In genomic region chr12:25876383-25877045, GRCh38 we compare ENCODE assay signal across 27 cellular contexts.
"Had no signal": no experiment of that assay in that cellular context is flagged by ENCODE, and none has a peak within 500 bp of the region (broad histone marks: within the 10 kb centered on the region; RNA-seq: fewer than 3 reads in every experiment).

No MANE protein-coding gene starts in this region.

- H3K4me1 ChIP-seq: ascending aorta, breast epithelium, colonic mucosa, esophagus muscularis mucosa, foreskin keratinocyte, gastrocnemius medialis, heart left ventricle had no signal

- H3K27me3 ChIP-seq: ascending aorta, breast epithelium, cardiac muscle cell, colonic mucosa, esophagus muscularis mucosa, foreskin keratinocyte, gastrocnemius medialis had no signal

- H3K27ac ChIP-seq: ascending aorta, breast epithelium, cardiac muscle cell, colonic mucosa, esophagus muscularis mucosa, foreskin keratinocyte, gastrocnemius medialis, heart left ventricle, VCaP had no signal

- DNase-seq: activated CD4-positive, alpha-beta memory T cell treated with anti-CD3 and anti-CD28 coated beads, Interleukin-2, amount 10 ng/mL, durations not matched to agents 7 days and 5 days; activated CD4-positive, alpha-beta T cell treated with anti-CD3 and anti-CD28 coated beads for 1 hour; activated CD4-positive, alpha-beta T cell treated with anti-CD3 and anti-CD28 coated beads for 4 hours; activated CD4-positive, alpha-beta T cell treated with anti-CD3 and anti-CD28 coated beads, Interleukin-2, amount 10 ng/mL, durations not matched to agents 7 days and 5 days; activated CD4-positive, alpha-beta T cell treated with anti-CD3 and anti-CD28 coated beads, Interleukin-2, amount 50 U/mL, for 4 hours; activated CD8-positive, alpha-beta memory T cell treated with anti-CD3 and anti-CD28 coated beads, Interleukin-2, amount 50 U/mL, for 48 hours; activated gamma-delta T cell; activated naive CD4-positive, alpha-beta T cell; activated naive CD4-positive, alpha-beta T cell treated with anti-CD3 and anti-CD28 coated beads, Interleukin-2, amount 10 ng/mL, durations not matched to agents 7 days and 5 days; activated naive CD8-positive, alpha-beta T cell treated with anti-CD3 and anti-CD28 coated beads, Interleukin-2, amount 10 ng/mL, durations not matched to agents 7 days and 5 days; activated T-cell treated with anti-CD3 and anti-CD28 coated beads for 4 hours; activated T-cell treated with anti-CD3 and anti-CD28 coated beads, Interleukin-2, amount 50 U/mL, for 24 hours; activated T-cell treated with anti-CD3 and anti-CD28 coated beads, Interleukin-2, amount 50 U/mL, for 72 hours; central memory CD4-positive, alpha-beta T cell; cerebellar nuclear complex; colonic mucosa; effector CD8-positive, alpha-beta T cell; foreskin keratinocyte; gastrocnemius medialis; glutamatergic neuron; heart left ventricle; T-helper 2 cell had no signal

- H3K9me3 ChIP-seq: ascending aorta, breast epithelium, colonic mucosa, esophagus muscularis mucosa, gastrocnemius medialis, heart left ventricle had no signal

- H3K36me3 ChIP-seq: ascending aorta, breast epithelium, cardiac muscle cell, colonic mucosa, esophagus muscularis mucosa, gastrocnemius medialis, heart left ventricle had no signal

- H3K4me3 ChIP-seq: ascending aorta, breast epithelium, cardiac muscle cell, colonic mucosa, esophagus muscularis mucosa, gastrocnemius medialis, heart left ventricle had no signal
